In the genomic region with DNA sequence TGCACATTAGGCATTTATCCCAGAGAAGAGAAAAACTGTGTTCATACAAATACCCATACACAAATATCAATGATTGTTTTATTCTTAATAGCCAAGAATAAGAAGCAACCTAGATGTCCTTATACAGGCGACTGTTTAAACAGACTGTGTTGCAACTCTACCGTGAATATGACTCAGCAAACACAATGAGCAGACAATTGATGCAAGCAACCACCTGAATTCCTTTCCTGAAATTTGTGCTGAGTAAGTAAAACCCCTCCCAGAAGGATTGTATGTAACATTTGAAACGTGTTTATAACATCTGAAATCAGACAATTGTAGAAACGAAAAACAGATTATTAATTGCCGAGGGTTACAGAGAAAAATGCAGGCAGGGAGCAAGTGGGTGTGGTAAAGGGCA, we compare ENCODE assay signal across 13 cellular contexts.
DNase-seq lines count a peak whose midpoint lies in the region; ATAC-seq and TF ChIP-seq lines count a peak whose summit lies in the region.
"Had no signal": no experiment of that assay in that cellular context is flagged by ENCODE, and none has a peak within 500 bp of the region (broad histone marks: within the 10 kb centered on the region; RNA-seq: fewer than 3 reads in every experiment).

No MANE protein-coding gene starts in this region.

- no peak overlapping the region for H3K27ac ChIP-seq in upper lobe of left lung
- H3K27ac ChIP-seq: BLaER1 treated with 17β-estradiol and CSF1 and Interleukin-3, amounts not matched to agents 10 nM and 100 nM; right atrium auricular region had no signal

- H3K9me3 ChIP-seq in upper lobe of left lung = no peaks in the 10 kb centered on the region
- H3K9me3 ChIP-seq: BLaER1 treated with 17β-estradiol and CSF1 and Interleukin-3, amounts not matched to agents 10 nM and 100 nM; right atrium auricular region had no signal

- WGBS in upper lobe of left lung, 2 donors = 51 to 55% methylated on average over 5 of the region's 5 CpGs

- H3K4me1 ChIP-seq in upper lobe of left lung = no peaks in the 10 kb centered on the region
- H3K4me1 ChIP-seq: right atrium auricular region had no signal

- no peak for ATAC-seq in upper lobe of left lung (ENCODE audit: low FRiP score in 2 of 2)
- ATAC-seq: activated T-cell treated with anti-CD3 and anti-CD28 coated beads, Interleukin-2, amount 50 U/mL, for 72 hours had no signal

- no peak for TF ChIP-seq EP300 in upper lobe of left lung (IDR thresholded peaks at IDR 0.05)

- TF ChIP-seq POLR2A in upper lobe of left lung (IDR thresholded peaks at IDR 0.05) = no peak

- H3K4me3 ChIP-seq in choroid plexus epithelial cell (ENCODE audit: low read depth, low read length) (no peak overlapping the region), upper lobe of left lung (no peak overlapping the region)
- H3K4me3 ChIP-seq: BLaER1 treated with 17β-estradiol and CSF1 and Interleukin-3, amounts not matched to agents 10 nM and 100 nM; right atrium auricular region had no signal

- no peaks in the 10 kb centered on the region for H3K27me3 ChIP-seq in upper lobe of left lung
- H3K27me3 ChIP-seq: BLaER1 treated with 17β-estradiol and CSF1 and Interleukin-3, amounts not matched to agents 10 nM and 100 nM; right atrium auricular region had no signal

- DNase-seq in H4 (ENCODE audit: low spot score) (peak; percentile 1), NCI-H510A (lab: John Stamatoyannopoulos, UW) (peak; percentile 36), choroid plexus epithelial cell (ENCODE audit: low read depth) (peak; percentile 45), renal cortical epithelial cell (ENCODE audit: low read depth) (peak; percentile 47), NCI-H1048 (lab: John Stamatoyannopoulos, UW) (no peak), upper lobe of left lung (no peak)
- DNase-seq in stimulated activated CD4-positive, alpha-beta T cell treated with anti-CD3 and anti-CD28 coated beads, Interleukin-2, amount 100 ng/mL, for 24 hours = no peak
- DNase-seq: activated naive CD8-positive, alpha-beta T cell treated with anti-CD3 and anti-CD28 coated beads, Interleukin-2, amount 10 ng/mL, durations not matched to agents 7 days and 5 days; activated T-cell treated with anti-CD3 and anti-CD28 coated beads, Interleukin-2, amount 50 U/mL, for 72 hours; mesenchymal stem cell; SK-N-SH had no signal

- TF ChIP-seq CTCF in choroid plexus epithelial cell (conservative IDR thresholded peaks at IDR 0.05; ENCODE audit: low read depth, low read length) (no peak), upper lobe of left lung (IDR thresholded peaks at IDR 0.05) (no peak)

- H3K36me3 ChIP-seq in upper lobe of left lung = no peaks in the 10 kb centered on the region
- H3K36me3 ChIP-seq: BLaER1 treated with 17β-estradiol and CSF1 and Interleukin-3, amounts not matched to agents 10 nM and 100 nM; right atrium auricular region had no signal

Comparison
In these comparisons a context has a peak if more than half of its experiments do, and no peak if none do; other contexts are left out.
1. DNase-seq: peak in H4 (single experiment), NCI-H510A (single experiment), choroid plexus epithelial cell (single experiment) and renal cortical epithelial cell (single experiment); none in stimulated activated CD4-positive, alpha-beta T cell treated with anti-CD3 and anti-CD28 coated beads, Interleukin-2, amount 100 ng/mL, for 24 hours (0 of 2), NCI-H1048 (single experiment) and upper lobe of left lung (0 of 2).